23 cellular contexts compared by ENCODE assay signal in the genomic region with DNA sequence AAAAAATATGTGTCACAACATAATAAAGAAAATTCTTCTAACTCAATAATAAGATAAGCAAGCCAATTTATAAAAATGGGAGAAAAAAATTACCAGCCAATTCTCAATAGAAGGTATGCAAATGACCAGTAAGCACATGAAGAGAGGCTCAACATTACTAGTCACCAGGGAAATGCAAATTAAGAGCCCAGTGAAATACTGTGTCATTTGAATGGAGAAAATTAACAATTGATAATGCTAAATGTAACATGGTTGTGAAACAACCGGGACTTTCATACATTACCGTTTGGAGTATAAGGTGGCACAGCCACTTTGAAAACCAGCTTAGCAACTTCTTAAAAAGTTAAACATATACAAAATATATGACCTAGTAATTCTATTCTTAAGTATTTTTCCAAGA.
DNase-seq lines count a peak whose midpoint lies in the region; ATAC-seq and TF ChIP-seq lines count a peak whose summit lies in the region.
"Had no signal": no experiment of that assay in that cellular context is flagged by ENCODE, and none has a peak within 500 bp of the region (broad histone marks: within the 10 kb centered on the region; RNA-seq: fewer than 3 reads in every experiment).

No MANE protein-coding gene starts in this region.

- H3K27ac ChIP-seq in lower lobe of right lung (no peak overlapping the region), right cardiac atrium (ENCODE audit: low read length) (no peak overlapping the region)
- H3K27ac ChIP-seq: BLaER1 had no signal

- ATAC-seq in lower lobe of right lung (no peak), right cardiac atrium (no peak)
- ATAC-seq: GM12878 had no signal

- in situ Hi-C loops in HAP-1 (cut with MboI; ENCODE audit: low sequenced_read_pairs), result no loop called here

- no peaks in the 10 kb centered on the region for H3K27me3 ChIP-seq in HAP-1 (ENCODE audit: low read depth)
- H3K27me3 ChIP-seq in lower lobe of right lung (ENCODE audit: low read depth), result no peaks in the 10 kb centered on the region
- no peaks in the 10 kb centered on the region for H3K27me3 ChIP-seq in right cardiac atrium (ENCODE audit: control insufficient read depth, insufficient read depth)
- H3K27me3 ChIP-seq: BE2C, BLaER1 had no signal

- no peak for TF ChIP-seq CTCF in epithelial cell of esophagus (IDR thresholded peaks at IDR 0.05; ENCODE audit: insufficient read depth, low read depth, low read length, missing control alignments)
- TF ChIP-seq CTCF in lower lobe of right lung (IDR thresholded peaks at IDR 0.05), result no peak

- 95% methylated on average over 2 of the region's 2 CpGs for WGBS in right cardiac atrium

- H3K4me1 ChIP-seq in HAP-1, result peaks cover 9% of the 10 kb centered on the region
- H3K4me1 ChIP-seq in lower lobe of right lung, result no peaks in the 10 kb centered on the region
- no peaks in the 10 kb centered on the region for H3K4me1 ChIP-seq in right cardiac atrium (ENCODE audit: control insufficient read depth, insufficient read depth, low read length)
- H3K4me1 ChIP-seq: BE2C, BLaER1 had no signal

- H3K4me3 ChIP-seq in HAP-1 (no peak overlapping the region), epithelial cell of esophagus (ENCODE audit: low read length) (no peak overlapping the region), lower lobe of right lung (no peak overlapping the region), right cardiac atrium (ENCODE audit: low read length) (no peak overlapping the region)
- H3K4me3 ChIP-seq: BLaER1, GM12878 had no signal

- H3K9me3 ChIP-seq in HAP-1, result no peaks in the 10 kb centered on the region
- H3K9me3 ChIP-seq in lower lobe of right lung, result no peaks in the 10 kb centered on the region
- H3K9me3 ChIP-seq in right cardiac atrium (ENCODE audit: control insufficient read depth, low read length), result no peaks in the 10 kb centered on the region
- H3K9me3 ChIP-seq: BE2C, BLaER1 had no signal

- peak; percentile 15 to 69 for DNase-seq in HAP-1 (ENCODE audit: low spot score in 2 of 2)
- DNase-seq in NCI-H526 (lab: John Stamatoyannopoulos, UW), result peak; percentile 88 to 93
- peak; percentile 36 for DNase-seq in epithelial cell of esophagus (ENCODE audit: low read depth)
- no peak for DNase-seq in RPMI8226
- no peak for DNase-seq in SIG-M5 (lab: John Stamatoyannopoulos, UW)
- no peak for DNase-seq in lower lobe of right lung
- DNase-seq in right cardiac atrium, result no peak
- DNase-seq: 8988T; BE2C; C1 segment of cervical spinal cord; CD4-positive, alpha-beta memory T cell; CD4-positive, CD25-positive, alpha-beta regulatory T cell; CD8-positive, alpha-beta memory T cell; COR-L47; DMS 273 treated with DMSO at 0.1 percent for 48 hours; DMS153; DMS53; DMS79; DND-41; EL; GDM1 had no signal

- intact Hi-C loops in lower lobe of right lung (cut with DNase I) (no loop called here), right cardiac atrium (cut with DNase I) (no loop called here)

- H3K36me3 ChIP-seq in HAP-1 (replicated peaks) (no peaks in the 10 kb centered on the region), lower lobe of right lung (no peaks in the 10 kb centered on the region)
- H3K36me3 ChIP-seq: BE2C, BLaER1 had no signal

Comparison
In these comparisons a context has a peak if more than half of its experiments do, and no peak if none do; other contexts are left out.
1. DNase-seq: peak in HAP-1 (2 of 2), NCI-H526 (2 of 2) and epithelial cell of esophagus (single experiment); none in RPMI8226 (single experiment), SIG-M5 (single experiment), lower lobe of right lung (single experiment) and right cardiac atrium (0 of 3).